2 cellular contexts compared by ENCODE assay signal in genomic region chr6:6751197-6751596, GRCh38.
TF ChIP-seq lines count a peak whose summit lies in the region.

No MANE protein-coding gene starts in this region.

TF ChIP-seq in IMR-90, 13 proteins besides CTCF, POLR2A, EP300 and RAD21:
- TF ChIP-seq SMC3 (IDR thresholded peaks at IDR 0.05; ENCODE audit: low read depth, low read length) (no peak), CEBPB (IDR thresholded peaks at IDR 0.05; ENCODE audit: low read depth, low read length) (no peak), USF2 (IDR thresholded peaks at IDR 0.05; ENCODE audit: low read depth, low read length) (no peak), NFE2L2 (IDR thresholded peaks at IDR 0.05; ENCODE audit: low read depth, low read length) (no peak), MAFK (IDR thresholded peaks at IDR 0.05; ENCODE audit: low read depth, low read length) (no peak), MAZ (IDR thresholded peaks at IDR 0.05; ENCODE audit: borderline replicate concordance, low read depth, low read length) (no peak), MXI1 (IDR thresholded peaks at IDR 0.05; ENCODE audit: borderline replicate concordance, low read depth, low read length) (no peak), FOS (IDR thresholded peaks at IDR 0.05; ENCODE audit: low read depth, low read length) (no peak), ELK1 (IDR thresholded peaks at IDR 0.05; ENCODE audit: borderline replicate concordance, low read depth, low read length) (no peak), RCOR1 (IDR thresholded peaks at IDR 0.05; ENCODE audit: insufficient replicate concordance, low read length) (no peak), BHLHE40 (IDR thresholded peaks at IDR 0.05; ENCODE audit: low read depth, low read length) (no peak), CHD1 (IDR thresholded peaks at IDR 0.05; ENCODE audit: low read depth, low read length) (no peak), RFX5 (IDR thresholded peaks at IDR 0.05; ENCODE audit: low read depth, low read length) (no peak)

TF ChIP-seq in SK-N-SH, 30 proteins besides CTCF, POLR2A, EP300 and RAD21:
- TF ChIP-seq MXI1 (IDR thresholded peaks at IDR 0.05; ENCODE audit: low read depth, low read length) (no peak), TCF12 (IDR thresholded peaks at IDR 0.05) (no peak)
